Comparison of ENCODE assay signal across 33 cellular contexts in the genomic region with DNA sequence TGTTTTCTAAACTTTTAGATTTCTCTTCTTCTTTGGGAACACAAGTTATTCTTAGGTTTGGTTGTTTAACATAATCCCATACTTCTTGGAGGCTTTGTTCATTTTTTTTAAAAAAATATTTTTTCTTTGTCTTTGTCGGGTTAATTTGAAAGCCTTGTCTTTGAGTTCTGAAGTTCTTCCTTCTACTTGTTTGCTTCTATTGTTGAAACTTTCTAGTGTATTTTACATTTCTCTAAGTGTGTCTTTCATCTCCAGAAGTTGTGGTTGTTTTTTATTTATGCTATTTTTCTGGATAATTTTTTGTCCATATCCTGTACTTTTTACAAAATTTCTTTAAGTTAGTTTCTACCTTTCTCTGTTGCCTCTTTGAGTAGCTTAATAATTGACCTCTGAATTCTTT.
"Had no signal": no experiment of that assay in that cellular context is flagged by ENCODE, and none has a peak within 500 bp of the region (broad histone marks: within the 10 kb centered on the region; RNA-seq: fewer than 3 reads in every experiment).

No MANE protein-coding gene starts in this region.

- H3K27ac ChIP-seq: adrenal gland, body of pancreas, brain microvascular endothelial cell, breast epithelium, VCaP had no signal

- H3K4me3 ChIP-seq: adrenal gland, body of pancreas, breast epithelium had no signal

- H3K27me3 ChIP-seq: adrenal gland, body of pancreas, brain microvascular endothelial cell, breast epithelium had no signal

- H3K4me1 ChIP-seq: adrenal gland, body of pancreas, breast epithelium had no signal

- ATAC-seq: activated CD8-positive, alpha-beta T cell treated with anti-CD3 and anti-CD28 coated beads for 36 hours; activated naive CD4-positive, alpha-beta T cell treated with anti-CD3 and anti-CD28 coated beads, Interleukin-2, amount 50 U/mL, for 72 hours; activated T-cell treated with anti-CD3 and anti-CD28 coated beads, Interleukin-2, amount 50 U/mL, for 4 hours; activated T-cell treated with anti-CD3 and anti-CD28 coated beads, Interleukin-2, amount 50 U/mL, for 72 hours; activated T-helper 17 cell treated with anti-CD3 and anti-CD28 coated beads, Interleukin-2, amount 50 U/mL, for 72 hours; body of pancreas had no signal

- H3K36me3 ChIP-seq: adrenal gland, brain microvascular endothelial cell, breast epithelium had no signal

- FAIRE-seq: astrocyte, TTC549 had no signal

- DNase-seq: activated B cell treated with CpG ODN at 0.5 μM for 24 hours; activated CD4-positive, alpha-beta memory T cell treated with anti-CD3 and anti-CD28 coated beads for 36 hours; activated CD4-positive, alpha-beta T cell treated with anti-CD3 and anti-CD28 coated beads for 4 hours; activated CD4-positive, alpha-beta T cell treated with anti-CD3 and anti-CD28 coated beads, Interleukin-2, amount 10 ng/mL, durations not matched to agents 24 days and 14 days; activated CD4-positive, alpha-beta T cell treated with anti-CD3 and anti-CD28 coated beads, Interleukin-2, amount 50 U/mL, for 1 hour; activated CD4-positive, alpha-beta T cell treated with anti-CD3 and anti-CD28 coated beads, Interleukin-2, amount 50 U/mL, for 4 hours; activated CD4-positive, CD25-positive, alpha-beta regulatory T cell treated with anti-CD3 and anti-CD28 coated beads, Interleukin-2, amount 50 U/mL, for 72 hours; activated CD8-positive, alpha-beta memory T cell treated with anti-CD3 and anti-CD28 coated beads, Interleukin-2, amount 50 U/mL, for 4 hours; activated CD8-positive, alpha-beta T cell treated with anti-CD3 and anti-CD28 coated beads for 36 hours; activated effector memory CD4-positive, alpha-beta T cell treated with anti-CD3 and anti-CD28 coated beads, Interleukin-2, amount 50 U/mL, for 16 hours; activated gamma-delta T cell treated with Interleukin-2 at 50 U/mL for 16 hours; activated naive CD4-positive, alpha-beta T cell; activated naive CD4-positive, alpha-beta T cell treated with anti-CD3 and anti-CD28 coated beads for 36 hours; activated naive CD4-positive, alpha-beta T cell treated with anti-CD3 and anti-CD28 coated beads, Interleukin-2, amount 50 U/mL, for 16 hours; activated naive CD8-positive, alpha-beta T cell treated with anti-CD3 and anti-CD28 coated beads for 36 hours; activated T-cell treated with anti-CD3 and anti-CD28 coated beads for 4 hours; activated T-cell treated with anti-CD3 and anti-CD28 coated beads, Interleukin-2, amount 50 U/mL, for 1 hour; activated T-cell treated with anti-CD3 and anti-CD28 coated beads, Interleukin-2, amount 50 U/mL, for 4 hours; activated T-cell treated with anti-CD3 and anti-CD28 coated beads, Interleukin-2, amount 50 U/mL, for 72 hours; adrenal gland; amniotic stem cell; aorta; body of pancreas; brain microvascular endothelial cell; central memory CD4-positive, alpha-beta T cell; T-helper 2 cell; T-helper 9 cell had no signal

- H3K9me3 ChIP-seq: body of pancreas had no signal
